In genomic region chr9:84123648-84124406, GRCh38 we compare ENCODE assay signal across 14 cellular contexts.
DNase-seq lines count a peak whose midpoint lies in the region; ATAC-seq and TF ChIP-seq lines count a peak whose summit lies in the region.
"Had no signal": no experiment of that assay in that cellular context is flagged by ENCODE, and none has a peak within 500 bp of the region (broad histone marks: within the 10 kb centered on the region; RNA-seq: fewer than 3 reads in every experiment).

No MANE protein-coding gene starts in this region.

- H3K9me3 ChIP-seq in duodenal mucosa (ENCODE audit: control insufficient read depth in 1 of 2, low read length in 2 of 2): no peaks in the 10 kb centered on the region
- no peaks in the 10 kb centered on the region for H3K9me3 ChIP-seq in esophagus squamous epithelium
- H3K9me3 ChIP-seq in Karpas-422 (ENCODE audit: low read length): no peaks in the 10 kb centered on the region
- H3K9me3 ChIP-seq: suprapubic skin had no signal

- TF ChIP-seq POLR2A in esophagus squamous epithelium (IDR thresholded peaks at IDR 0.05): no peak

- H3K9me2 ChIP-seq in Karpas-422 (replicated peaks; ENCODE audit: insufficient read depth, low read length): no peaks in the 10 kb centered on the region

- no peak overlapping the region for H3K9ac ChIP-seq in duodenal mucosa (ENCODE audit: low read depth in 1 of 2, low read length in 2 of 2)
- H3K9ac ChIP-seq in Karpas-422 (ENCODE audit: low read length): no peak overlapping the region
- H3K9ac ChIP-seq: KMS-11 had no signal

- H3K79me2 ChIP-seq in Karpas-422 (ENCODE audit: low read length): no peaks in the 10 kb centered on the region

- no peak overlapping the region for H2AFZ ChIP-seq in Karpas-422 (ENCODE audit: low read length)

- intact Hi-C loops in esophagus squamous epithelium (cut with DNase I): no loop called here

- TF ChIP-seq CTCF in esophagus squamous epithelium (IDR thresholded peaks at IDR 0.05): no peak

- WGBS in esophagus squamous epithelium, 2 donors: 72 to 82% methylated on average over 3 of the region's 3 CpGs

- peak overlapping the region; percentile 8 to 16 for H3K4me3 ChIP-seq in duodenal mucosa (ENCODE audit: low read depth in 1 of 2, low read length in 2 of 2)
- H3K4me3 ChIP-seq in esophagus squamous epithelium: no peak overlapping the region
- no peak overlapping the region for H3K4me3 ChIP-seq in Karpas-422 (ENCODE audit: low read length)
- H3K4me3 ChIP-seq: suprapubic skin had no signal

- H3K4me2 ChIP-seq in Karpas-422 (ENCODE audit: low read depth, low read length, poor library complexity, severe bottlenecking): no peak overlapping the region
- H3K4me2 ChIP-seq: KMS-11 had no signal

- ATAC-seq in GM18870 (IDR thresholded peaks at IDR 0.05; ENCODE audit: unreplicated experiment): peak; percentile 99
- ATAC-seq in GM21528 (IDR thresholded peaks at IDR 0.05; ENCODE audit: low FRiP score, unreplicated experiment): peak; percentile 98
- peak; percentile 94 for ATAC-seq in HG03103 (IDR thresholded peaks at IDR 0.05; ENCODE audit: low read depth, unreplicated experiment)
- ATAC-seq: naive thymus-derived CD8-positive, alpha-beta T cell had no signal

- H3K27ac ChIP-seq in duodenal mucosa (ENCODE audit: low read depth, low read length): no peak overlapping the region
- no peak overlapping the region for H3K27ac ChIP-seq in esophagus squamous epithelium
- no peak overlapping the region for H3K27ac ChIP-seq in Karpas-422 (ENCODE audit: low read length)
- H3K27ac ChIP-seq: KMS-11, suprapubic skin had no signal

- no peak for DNase-seq in esophagus squamous epithelium (lab: John Stamatoyannopoulos, UW)
- DNase-seq in T-helper 2 cell: no peak
- no peak for DNase-seq in Karpas-422
- DNase-seq in hippocampal formation (lab: John Stamatoyannopoulos, UW): no peak
- DNase-seq: activated T-cell treated with anti-CD3 and anti-CD28 coated beads for 4 hours; COR-L47; naive thymus-derived CD8-positive, alpha-beta T cell; stimulated activated CD4-positive, alpha-beta T cell treated with anti-CD3 and anti-CD28 coated beads, Interleukin-1b, Interleukin-23, amount 100 ng/mL, for 48 hours had no signal

- H3K36me3 ChIP-seq in duodenal mucosa (ENCODE audit: control insufficient read depth in 1 of 2, insufficient read depth in 2 of 2, low read length in 2 of 2): no peaks in the 10 kb centered on the region
- H3K36me3 ChIP-seq in esophagus squamous epithelium: no peaks in the 10 kb centered on the region
- no peaks in the 10 kb centered on the region for H3K36me3 ChIP-seq in Karpas-422 (ENCODE audit: insufficient read depth, low read length)
- H3K36me3 ChIP-seq: suprapubic skin had no signal

- peaks cover 3 to 12% of the 10 kb centered on the region in 2 donors for H3K4me1 ChIP-seq in duodenal mucosa (ENCODE audit: control insufficient read depth in 1 of 2, insufficient read depth in 2 of 2, low read length in 2 of 2)
- no peaks in the 10 kb centered on the region for H3K4me1 ChIP-seq in esophagus squamous epithelium
- H3K4me1 ChIP-seq in Karpas-422 (ENCODE audit: low read length): no peaks in the 10 kb centered on the region
- H3K4me1 ChIP-seq: suprapubic skin had no signal

- H4K20me1 ChIP-seq in Karpas-422 (ENCODE audit: insufficient read depth, low read depth, low read length): no peaks in the 10 kb centered on the region

- H3K27me3 ChIP-seq in duodenal mucosa (ENCODE audit: control insufficient read depth in 1 of 2, insufficient read depth in 2 of 2, low read length in 2 of 2) (no peaks in the 10 kb centered on the region), esophagus squamous epithelium (no peaks in the 10 kb centered on the region), Karpas-422 (ENCODE audit: low read length) (no peaks in the 10 kb centered on the region)

Comparison
In these comparisons a context has a peak if more than half of its experiments do, and no peak if none do; other contexts are left out.
1. H3K4me3 ChIP-seq: peak in duodenal mucosa (2 of 2); none in esophagus squamous epithelium (0 of 4) and Karpas-422 (single experiment).
2. Peak in every context shown above with its lines, with median percentiles within 50 percentile points of each other: ATAC-seq.